In the genomic region with DNA sequence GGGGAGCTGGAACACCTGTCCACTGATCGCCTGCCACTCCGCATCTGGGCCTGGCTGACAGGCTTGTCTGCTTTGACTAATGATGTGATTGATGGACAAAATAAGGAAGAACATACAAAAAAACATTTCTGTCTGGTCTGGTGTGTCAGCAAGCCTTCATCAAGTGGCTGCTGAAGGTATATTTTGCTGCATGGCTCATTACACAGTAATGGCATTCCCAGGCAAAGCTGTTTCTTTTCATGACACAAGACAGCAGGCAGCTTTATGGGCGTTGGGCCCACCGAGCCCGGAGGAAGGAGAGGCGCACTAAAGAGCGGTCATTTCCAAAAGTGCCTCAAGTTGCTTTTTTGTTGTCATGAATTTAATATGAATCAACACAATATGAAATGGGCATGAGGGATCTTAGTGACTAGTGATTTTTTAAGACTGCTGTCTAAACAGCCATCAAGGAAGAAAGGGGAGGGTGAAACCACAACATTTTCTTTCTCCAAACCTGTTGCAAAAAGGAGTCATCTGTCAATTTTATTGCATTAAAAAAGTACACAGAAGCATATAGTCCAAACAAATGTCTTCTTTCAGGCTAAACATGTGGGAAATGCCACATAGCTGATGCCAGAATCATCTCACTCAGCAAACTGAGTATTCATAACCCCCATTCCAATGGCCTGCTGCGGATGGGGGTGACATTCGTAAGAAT, we compare ENCODE assay signal across 19 cellular contexts.
A peak's percentile ranks its signal among the peaks of the same experiment; 100 is the strongest.
DNase-seq lines count a peak whose midpoint lies in the region; ATAC-seq and TF ChIP-seq lines count a peak whose summit lies in the region.
"Had no signal": no experiment of that assay in that cellular context is flagged by ENCODE, and none has a peak within 500 bp of the region (broad histone marks: within the 10 kb centered on the region; RNA-seq: fewer than 3 reads in every experiment).

No MANE protein-coding gene starts in this region.

- H3K27me3 ChIP-seq in right atrium auricular region (no peaks in the 10 kb centered on the region), left ventricle myocardium inferior (ENCODE audit: low read depth) (no peaks in the 10 kb centered on the region)

- H3K27ac ChIP-seq in right atrium auricular region: no peak overlapping the region
- no peak overlapping the region for H3K27ac ChIP-seq in left ventricle myocardium inferior (replicated peaks)
- H3K27ac ChIP-seq: KMS-11 had no signal

- ATAC-seq in sciatic nerve: no peak
- no peak for ATAC-seq in natural killer cell
- ATAC-seq in activated CD8-positive, alpha-beta T cell treated with anti-CD3 and anti-CD28 coated beads for 36 hours: no peak
- ATAC-seq: Right ventricle myocardium inferior had no signal

- no peaks in the 10 kb centered on the region for H3K36me3 ChIP-seq in right atrium auricular region
- no peaks in the 10 kb centered on the region for H3K36me3 ChIP-seq in left ventricle myocardium inferior

- H3K4me3 Mint-ChIP-seq in natural killer cell: no peak overlapping the region
- no peak overlapping the region for H3K4me3 Mint-ChIP-seq in activated CD8-positive, alpha-beta T cell treated with anti-CD3 and anti-CD28 coated beads for 36 hours
- H3K4me3 Mint-ChIP-seq: B cell, CD14-positive monocyte had no signal

- DNase-seq in right atrium auricular region (ENCODE audit: low spot score) (peak; percentile 23), left ventricle myocardium inferior (no peak), left kidney (ENCODE audit: low read depth, low spot score) (peak; percentile 94), sciatic nerve (ENCODE audit: low spot score) (peak; percentile 26), natural killer cell (no peak), SIG-M5 (lab: John Stamatoyannopoulos, UW) (no peak)
- no peak for DNase-seq in activated CD8-positive, alpha-beta T cell treated with anti-CD3 and anti-CD28 coated beads for 36 hours
- DNase-seq: GOT3, IMR-90, NCI-H1105, NCI-H146, NCI-H2029, NCI-H2171, NCI-H345, NCI-H524 had no signal

- peaks cover 0 to 4% of the 10 kb centered on the region in 2 donors for H3K27me3 Mint-ChIP-seq in natural killer cell (ENCODE audit: low read depth in 2 of 2)
- no peaks in the 10 kb centered on the region for H3K27me3 Mint-ChIP-seq in activated CD8-positive, alpha-beta T cell treated with anti-CD3 and anti-CD28 coated beads for 36 hours
- H3K27me3 Mint-ChIP-seq: B cell had no signal

- intact Hi-C loops in left ventricle myocardium inferior (cut with micrococcal nuclease) (no loop called here), sciatic nerve (cut with DNase I) (no loop called here), natural killer cell (cut with micrococcal nuclease) (no loop called here)
- intact Hi-C loops in activated CD8-positive, alpha-beta T cell treated with anti-CD3 and anti-CD28 coated beads for 36 hours (cut with micrococcal nuclease): no loop called here

- H3K4me3 ChIP-seq in right atrium auricular region: no peak overlapping the region
- H3K4me3 ChIP-seq in left ventricle myocardium inferior: no peak overlapping the region

- H3K27ac Mint-ChIP-seq in natural killer cell: no peak overlapping the region
- no peak overlapping the region for H3K27ac Mint-ChIP-seq in activated CD8-positive, alpha-beta T cell treated with anti-CD3 and anti-CD28 coated beads for 36 hours
- H3K27ac Mint-ChIP-seq: B cell, CD14-positive monocyte had no signal

- H3K4me1 ChIP-seq in right atrium auricular region (no peaks in the 10 kb centered on the region), left ventricle myocardium inferior (no peaks in the 10 kb centered on the region)

- CTCF ChIA-PET in activated CD8-positive, alpha-beta T cell treated with anti-CD3 and anti-CD28 coated beads for 36 hours (lab: Charles Lee): no interaction called here

- TF ChIP-seq CTCF in right atrium auricular region (IDR thresholded peaks at IDR 0.05): no peak
- TF ChIP-seq CTCF in left ventricle myocardium inferior (IDR thresholded peaks at IDR 0.05; ENCODE audit: borderline replicate concordance): no peak
- no peak for TF ChIP-seq CTCF in natural killer cell (IDR thresholded peaks at IDR 0.05)
- TF ChIP-seq CTCF in activated CD8-positive, alpha-beta T cell treated with anti-CD3 and anti-CD28 coated beads for 36 hours (IDR thresholded peaks at IDR 0.05): no peak

- H3K4me1 Mint-ChIP-seq in natural killer cell: no peaks in the 10 kb centered on the region
- H3K4me1 Mint-ChIP-seq in activated CD8-positive, alpha-beta T cell treated with anti-CD3 and anti-CD28 coated beads for 36 hours (ENCODE audit: low read depth): no peaks in the 10 kb centered on the region
- H3K4me1 Mint-ChIP-seq: B cell had no signal

- no peaks in the 10 kb centered on the region for H3K9me3 Mint-ChIP-seq in natural killer cell
- no peaks in the 10 kb centered on the region for H3K9me3 Mint-ChIP-seq in activated CD8-positive, alpha-beta T cell treated with anti-CD3 and anti-CD28 coated beads for 36 hours

- POLR2A ChIA-PET in activated CD8-positive, alpha-beta T cell treated with anti-CD3 and anti-CD28 coated beads for 36 hours (lab: Charles Lee): no interaction called here

- H3K9me3 ChIP-seq in right atrium auricular region (no peaks in the 10 kb centered on the region), left ventricle myocardium inferior (replicated peaks) (no peaks in the 10 kb centered on the region)

- no peaks in the 10 kb centered on the region for H3K36me3 Mint-ChIP-seq in natural killer cell
- no peaks in the 10 kb centered on the region for H3K36me3 Mint-ChIP-seq in activated CD8-positive, alpha-beta T cell treated with anti-CD3 and anti-CD28 coated beads for 36 hours (ENCODE audit: low read depth)
- H3K36me3 Mint-ChIP-seq: CD14-positive monocyte had no signal

Comparison
In these comparisons a context has a peak if more than half of its experiments do, and no peak if none do; other contexts are left out.
1. DNase-seq: peak in right atrium auricular region (single experiment), left kidney (single experiment) and sciatic nerve (single experiment); none in left ventricle myocardium inferior (single experiment), natural killer cell (single experiment), activated CD8-positive, alpha-beta T cell treated with anti-CD3 and anti-CD28 coated beads for 36 hours (single experiment) and SIG-M5 (single experiment).